Comparison of ENCODE assay signal across 17 cellular contexts in the genomic region with DNA sequence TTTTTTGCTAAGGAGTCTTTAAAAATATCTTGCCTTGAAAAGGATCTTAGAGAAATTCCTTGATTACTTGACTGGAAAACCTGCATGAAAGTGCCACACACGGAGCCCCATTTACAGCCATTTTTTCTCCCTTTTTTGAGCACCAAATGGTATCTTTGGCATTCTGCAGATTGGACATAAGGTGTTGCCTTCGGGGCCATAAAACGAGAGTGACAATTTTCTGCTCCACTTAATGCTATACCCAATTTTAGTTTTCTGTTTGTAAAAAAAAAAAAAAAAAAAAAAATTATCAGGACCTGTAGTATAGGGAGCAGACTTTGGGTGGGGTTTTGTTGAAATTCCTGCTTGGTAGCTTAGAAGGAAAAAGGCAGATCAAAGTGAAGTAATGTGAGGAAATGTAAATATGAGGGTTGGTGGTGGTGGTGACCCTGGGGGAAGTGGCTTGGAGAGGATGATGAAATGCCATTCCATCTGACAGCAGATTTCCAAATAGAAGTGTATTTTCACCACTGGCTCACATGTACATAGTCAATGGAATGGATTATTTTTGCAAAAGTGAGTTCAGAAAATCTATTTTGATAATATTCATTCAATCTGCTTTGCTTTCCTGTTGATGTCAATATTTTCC.
DNase-seq lines count a peak whose midpoint lies in the region; ATAC-seq and TF ChIP-seq lines count a peak whose summit lies in the region.
"Had no signal": no experiment of that assay in that cellular context is flagged by ENCODE, and none has a peak within 500 bp of the region (broad histone marks: within the 10 kb centered on the region; RNA-seq: fewer than 3 reads in every experiment).

No MANE protein-coding gene starts in this region.

- no peak for TF ChIP-seq CTCF in AG10803 (conservative IDR thresholded peaks at IDR 0.05; ENCODE audit: low read length)

- no peak overlapping the region for H3K9ac ChIP-seq in HUES6 (ENCODE audit: low read length)

- H3K27ac ChIP-seq in HUES6 (ENCODE audit: low read depth, low read length) = peak overlapping the region; percentile 39; the same call in 1 of the 2 replicates

- H3K9me3 ChIP-seq in HUES6 (ENCODE audit: control insufficient read depth, insufficient read depth, low read depth, low read length) = no peaks in the 10 kb centered on the region

- DNase-seq in AG10803 (ENCODE audit: low read depth) = peak; percentile 16
- DNase-seq in SKM-1 (lab: John Stamatoyannopoulos, UW; ENCODE audit: unreplicated experiment) = peak; percentile 66
- peak; percentile 26 for DNase-seq in islet precursor cell
- DNase-seq in effector CD8-positive, alpha-beta T cell (lab: John Stamatoyannopoulos, UW) = no peak
- no peak for DNase-seq in NCI-H2029 treated with DMSO at 0.1 percent for 48 hours (lab: John Stamatoyannopoulos, UW)
- no peak for DNase-seq in activated gamma-delta T cell (lab: John Stamatoyannopoulos, UW)
- DNase-seq: activated CD4-positive, alpha-beta T cell treated with anti-CD3 and anti-CD28 coated beads for 36 hours; activated T-cell treated with anti-CD3 and anti-CD28 coated beads, Interleukin-2, amount 50 U/mL, for 72 hours; aorta; foreskin fibroblast; NCI-H2081 treated with DMSO at 0.1 percent for 48 hours; posterior cingulate gyrus; stimulated activated CD4-positive, alpha-beta T cell treated with anti-CD3 and anti-CD28 coated beads, Interleukin-12 subunit alpha, Interleukin-12 subunit beta, amount 100 ng/mL, for 4 hours; T-helper 1 cell had no signal

- no peaks in the 10 kb centered on the region for H3K36me3 ChIP-seq in HUES6 (ENCODE audit: control insufficient read depth, insufficient read depth, low read length)

- peaks cover 24% of the 10 kb centered on the region; the same call in 1 of the 2 replicates for H3K4me1 ChIP-seq in HUES6 (ENCODE audit: control insufficient read depth, insufficient read depth, low read length)

- H3K4me3 ChIP-seq in AG10803 (ENCODE audit: low read length) (no peak overlapping the region), HUES6 (ENCODE audit: low read depth, low read length) (no peak overlapping the region)
- H3K4me3 ChIP-seq: K562 had no signal

- H3K27me3 ChIP-seq in HUES6 (ENCODE audit: control insufficient read depth, insufficient read depth, low read length) = no peaks in the 10 kb centered on the region

- ATAC-seq in HG02759 (IDR thresholded peaks at IDR 0.05; ENCODE audit: unreplicated experiment) = no peak
- ATAC-seq: activated CD4-positive, alpha-beta T cell treated with anti-CD3 and anti-CD28 coated beads for 36 hours; activated T-cell treated with anti-CD3 and anti-CD28 coated beads, Interleukin-2, amount 50 U/mL, for 72 hours; K562 had no signal

Comparison
In these comparisons a context has a peak if more than half of its experiments do, and no peak if none do; other contexts are left out.
1. DNase-seq: peak in AG10803 (single experiment), SKM-1 (single experiment) and islet precursor cell (single experiment); none in effector CD8-positive, alpha-beta T cell (single experiment), NCI-H2029 treated with DMSO at 0.1 percent for 48 hours (single experiment) and activated gamma-delta T cell (single experiment).